8 cellular contexts compared by ENCODE assay signal in genomic region chr14:35121887-35122695, GRCh38. TPM values are rescaled to one million over a fixed set of nuclear protein-coding genes. Genes with fewer than 3 reads are reported as not detected.
DNase-seq lines count a peak whose midpoint lies in the region; ATAC-seq and TF ChIP-seq lines count a peak whose summit lies in the region.

TSS of gene PPP2R3C (minus strand) at chr14:35121990. CDS start at chr14:35121959, 31 bp downstream.
TSS of gene PRORP (plus strand) at chr14:35122552. CDS start at chr14:35123246, 694 bp downstream.

- peak within 1 kb of the TSS; percentile 83 for H2AK5ac ChIP-seq in IMR-90 (ENCODE audit: low read depth, low read length)

- H3K79me1 ChIP-seq in IMR-90 (ENCODE audit: low read depth in 1 of 2, low read length in 2 of 2), result peaks cover 22 to 64% of the 10 kb centered on the region in 2 experiments

- DNase-seq in DMS 273 (lab: John Stamatoyannopoulos, UW; ENCODE audit: unreplicated experiment), result peak; percentile 97
- peak; percentile 94 for DNase-seq in IMR-90
- DNase-seq in OCI-M1 (lab: John Stamatoyannopoulos, UW), result peak; percentile 95
- DNase-seq in activated T-cell treated with anti-CD3 and anti-CD28 coated beads for 24 hours (ENCODE audit: low read depth), result peak; percentile 79
- peak; percentile 99 for DNase-seq in epithelial cell of esophagus (ENCODE audit: low read depth)
- DNase-seq in stimulated activated CD8-positive, alpha-beta memory T cell treated with anti-CD3 and anti-CD28 coated beads, Interleukin-4, amount 100 ng/mL, for 1 hour (ENCODE audit: low read depth in 2 of 2, low spot score in 1 of 2), result peak; percentile 62 to 77

- H3K23ac ChIP-seq in IMR-90 (ENCODE audit: low read depth, low read length), result peak within 1 kb of the TSS; percentile 99

- H2AFZ ChIP-seq in IMR-90 (replicated peaks; ENCODE audit: low read length, poor library complexity), result peak within 1 kb of the TSS; percentile 100

- H4K91ac ChIP-seq in IMR-90 (ENCODE audit: insufficient read depth, low read depth, low read length), result peak within 1 kb of the TSS; percentile 97

- H4K8ac ChIP-seq in IMR-90 (ENCODE audit: low read depth in 2 of 2, low read length in 2 of 2), result peak within 1 kb of the TSS; percentile 90 to 99

- peak within 1 kb of the TSS; percentile 92 for H3K27ac ChIP-seq in IMR-90 (ENCODE audit: insufficient read depth, low read length)

- H3K4me2 ChIP-seq in IMR-90 (ENCODE audit: low read depth, low read length), result peak within 1 kb of the TSS; percentile 86

- H4K5ac ChIP-seq in IMR-90 (ENCODE audit: low read depth, low read length), result peak within 1 kb of the TSS; percentile 91

- TF ChIP-seq POLR2A in IMR-90 (IDR thresholded peaks at IDR 0.05; ENCODE audit: low read depth, low read length), result peak; percentile 54; the same call in 1 of the 2 replicates

- peak within 1 kb of the TSS; percentile 100 for H3K56ac ChIP-seq in IMR-90 (ENCODE audit: extremely low read depth, insufficient read depth, low read length)

- H3K14ac ChIP-seq in IMR-90 (replicated peaks; ENCODE audit: low read depth, low read length), result peak within 1 kb of the TSS; percentile 99

- no TSS peak for BruUV-seq in IMR-90 (replicated peaks; lab: Mats Ljungman, UMichigan)

- peak within 1 kb of the TSS; percentile 89 for H2BK20ac ChIP-seq in IMR-90 (ENCODE audit: low read depth, low read length)

- TF ChIP-seq CTCF in IMR-90 (conservative IDR thresholded peaks at IDR 0.05; ENCODE audit: low read depth, low read length) (no peak), epithelial cell of esophagus (IDR thresholded peaks at IDR 0.05; ENCODE audit: insufficient read depth, low read depth, low read length, missing control alignments) (no peak)

- H2BK120ac ChIP-seq in IMR-90 (ENCODE audit: low read depth, low read length), result peak within 1 kb of the TSS; percentile 96

- peak within 1 kb of the TSS; percentile 97 for H2AK9ac ChIP-seq in IMR-90 (replicated peaks; ENCODE audit: low read depth, low read length, poor library complexity)

- CTCF ChIA-PET in IMR-90 (lab: Yijun Ruan, JAX), result interaction anchor here (0.7 kb wide), 1 partner anchor 283 kb away, joined by 3 read pairs; the partner anchor contains the start of gene NFKBIA

- WGBS in IMR-90 (ENCODE audit: extremely low coverage in 2 of 2, insufficient read length in 1 of 2), 2 experiments, result 0% methylated on average over 6 of the region's 57 CpGs; no CpG with 5 or more reads in 1 of the 2 experiments

- no peaks in the 10 kb centered on the region for H3K9me3 ChIP-seq in IMR-90 (ENCODE audit: control insufficient read depth, insufficient read depth, low read length)
- no peaks in the 10 kb centered on the region for H3K9me3 ChIP-seq in mononuclear cell (ENCODE audit: low read depth, low read length)

- H3K18ac ChIP-seq in IMR-90 (ENCODE audit: low read depth, low read length), result peak within 1 kb of the TSS; percentile 87

- in situ Hi-C loops in IMR-90 (cut with MboI; ENCODE audit: low sequenced_read_pairs), result no loop called here

- ATAC-seq in GM21528 (IDR thresholded peaks at IDR 0.05; ENCODE audit: low FRiP score, unreplicated experiment) (peak; percentile 85), IMR-90 (ENCODE audit: low read depth) (peak; percentile 86)

- POLR2A ChIA-PET in IMR-90 (lab: Charles Lee; ENCODE audit: unreplicated experiment), result no interaction called here

- H3K36me3 ChIP-seq in IMR-90 (ENCODE audit: control insufficient read depth, insufficient read depth, low read length), result peaks cover 6% of the 10 kb centered on the region

- peak within 1 kb of the TSS; percentile 82 for H3K4me3 ChIP-seq in IMR-90 (ENCODE audit: insufficient read depth, low read depth, low read length)
- H3K4me3 ChIP-seq in epithelial cell of esophagus (ENCODE audit: low read length), result peak within 1 kb of the TSS; percentile 98
- H3K4me3 ChIP-seq in mononuclear cell (ENCODE audit: low read length), result peak within 1 kb of the TSS; percentile 78

- H4K20me1 ChIP-seq in IMR-90 (ENCODE audit: insufficient read depth, low read length), result no peaks in the 10 kb centered on the region

- H3K4me1 ChIP-seq in IMR-90 (ENCODE audit: control insufficient read depth, insufficient read depth, low read length) (peaks cover 5% of the 10 kb centered on the region), mononuclear cell (ENCODE audit: insufficient read depth, low read length) (peaks cover 57% of the 10 kb centered on the region)

- H3K4ac ChIP-seq in IMR-90 (ENCODE audit: low read depth, low read length), result peak within 1 kb of the TSS; percentile 97

- H2BK15ac ChIP-seq in IMR-90 (ENCODE audit: low read depth, low read length), result peak within 1 kb of the TSS; percentile 91; the same call in 2 of the 3 replicates

- dilution Hi-C loops in IMR-90 (cut with HindIII; ENCODE audit: low sequenced_read_pairs, unreplicated experiment), result no loop called here

- H3K9me1 ChIP-seq in IMR-90 (ENCODE audit: insufficient read depth, low read length), result 0 out of 2 replicates have a peak, but pooled peaks cover 4% of the 10 kb centered on the region

- H3K9ac ChIP-seq in IMR-90 (ENCODE audit: low read depth, low read length), result peak within 1 kb of the TSS; percentile 92

- peak within 1 kb of the TSS; percentile 93 for H2BK5ac ChIP-seq in IMR-90 (ENCODE audit: low read depth, low read length, poor library complexity, severe bottlenecking)

- intact Hi-C loops in IMR-90 (cut with micrococcal nuclease), result no loop called here

- H3K27me3 ChIP-seq in IMR-90 (ENCODE audit: control insufficient read depth, insufficient read depth, low read length) (no peaks in the 10 kb centered on the region), mononuclear cell (ENCODE audit: insufficient read depth, low read length) (no peaks in the 10 kb centered on the region)

- TF ChIP-seq RAD21 in IMR-90 (IDR thresholded peaks at IDR 0.05; ENCODE audit: low read length), result no peak

TF ChIP-seq in IMR-90, 13 proteins besides CTCF, POLR2A, EP300 and RAD21:
- peak; percentile 98 for TF ChIP-seq USF2 (IDR thresholded peaks at IDR 0.05; ENCODE audit: low read depth, low read length)
- no peak for TF ChIP-seq FOS (IDR thresholded peaks at IDR 0.05; ENCODE audit: low read depth, low read length)
- no peak for TF ChIP-seq RCOR1 (IDR thresholded peaks at IDR 0.05; ENCODE audit: insufficient replicate concordance, low read length)
- TF ChIP-seq SMC3 (IDR thresholded peaks at IDR 0.05; ENCODE audit: low read depth, low read length), result no peak
- TF ChIP-seq CEBPB (IDR thresholded peaks at IDR 0.05; ENCODE audit: low read depth, low read length), result peak; percentile 55
- TF ChIP-seq CHD1 (IDR thresholded peaks at IDR 0.05; ENCODE audit: low read depth, low read length), result peak; percentile 54; the same call in 1 of the 2 replicates
- no peak for TF ChIP-seq ELK1 (IDR thresholded peaks at IDR 0.05; ENCODE audit: borderline replicate concordance, low read depth, low read length)
- no peak for TF ChIP-seq MAZ (IDR thresholded peaks at IDR 0.05; ENCODE audit: borderline replicate concordance, low read depth, low read length)
- TF ChIP-seq BHLHE40 (IDR thresholded peaks at IDR 0.05; ENCODE audit: low read depth, low read length), result peak; percentile 91
- TF ChIP-seq NFE2L2 (IDR thresholded peaks at IDR 0.05; ENCODE audit: low read depth, low read length), result 0 out of 2 replicates have a peak, but pooled peaks have one; percentile 2

RNA-seq across cellular contexts. Expression of gene PPP2R3C, which starts in this region (rescaled TPM):
- 17.0 and 31.1 TPM in 2 replicates for total RNA-seq in IMR-90 (2012; rRNA removed)
- 13.0 and 15.9 TPM in 2 replicates for polyA plus RNA-seq in IMR-90 (2012; rRNA removed)
- 2.2 and 3.3 TPM in 2 replicates for polyA plus RNA-seq in IMR-90 (2012; cell fraction: cytosol; rRNA removed)
- 1.8 and 10.6 TPM in 2 replicates for polyA plus RNA-seq in IMR-90 (2012; cell fraction: nucleus; rRNA removed; ENCODE audit: low replicate concordance)
- 55.1 TPM for total RNA-seq in mononuclear cell

RNA-seq across cellular contexts. Expression of gene PRORP, which starts in this region (rescaled TPM):
- total RNA-seq in IMR-90 (2012; rRNA removed) (41.1 and 50.5 TPM in 2 replicates), mononuclear cell (36.8 TPM)
- 18.0 and 19.2 TPM in 2 replicates for polyA plus RNA-seq in IMR-90 (2012; rRNA removed)
- 7.0 and 14.9 TPM in 2 replicates for polyA plus RNA-seq in IMR-90 (2012; cell fraction: cytosol; rRNA removed)
- polyA plus RNA-seq in IMR-90 (2012; cell fraction: nucleus; rRNA removed; ENCODE audit: low replicate concordance), result 12.4 and 42.4 TPM in 2 replicates

Comparison
In these comparisons a context has a peak if more than half of its experiments do, and no peak if none do; other contexts are left out.
1. Peak in every context shown above with its lines: DNase-seq, ATAC-seq, H3K4me3 ChIP-seq and H3K27ac ChIP-seq.